9 cellular contexts compared by ENCODE assay signal in genomic region chr20:17556842-17557674, GRCh38. TPM values are rescaled to one million over a fixed set of nuclear protein-coding genes. Genes with fewer than 3 reads are reported as not detected.
DNase-seq lines count a peak whose midpoint lies in the region; ATAC-seq lines count a peak whose summit lies in the region.
"Had no signal": no experiment of that assay in that cellular context is flagged by ENCODE, and none has a peak within 500 bp of the region (broad histone marks: within the 10 kb centered on the region; RNA-seq: fewer than 3 reads in every experiment).

No MANE protein-coding gene starts in this region.

- H3K9me3 ChIP-seq in mesodermal cell (ENCODE audit: control insufficient read depth, low read length) = no peaks in the 10 kb centered on the region

- ATAC-seq in GM19467 (IDR thresholded peaks at IDR 0.05; ENCODE audit: unreplicated experiment) (no peak), HG03175 (IDR thresholded peaks at IDR 0.05; ENCODE audit: unreplicated experiment) (no peak)

- H3K4me1 ChIP-seq in ACC112 (ENCODE audit: control insufficient read depth, insufficient read depth, low read length, unreplicated experiment) (peaks cover 34% of the 10 kb centered on the region), mesodermal cell (ENCODE audit: control insufficient read depth, insufficient read depth, low read length, poor library complexity, severe bottlenecking) (peaks cover 31% of the 10 kb centered on the region)

- H3K79me2 ChIP-seq in ACC112 (ENCODE audit: control insufficient read depth, insufficient read depth, low read length, unreplicated experiment) = no peaks in the 10 kb centered on the region

- no peaks in the 10 kb centered on the region for H3K27me3 ChIP-seq in ACC112 (ENCODE audit: insufficient read depth, low read length)

- H3K4me3 ChIP-seq in ACC112 (ENCODE audit: low read depth, low read length) (peak overlapping the region; percentile 74; the same call in 1 of the 2 replicates), mesodermal cell (ENCODE audit: extremely low read depth, insufficient read depth, low read length, poor library complexity, severe bottlenecking) (no peak overlapping the region)

- peak overlapping the region; percentile 99 for H3K27ac ChIP-seq in ACC112 (ENCODE audit: low read depth, low read length)
- H3K27ac ChIP-seq in mesodermal cell (ENCODE audit: low read depth, low read length, severe bottlenecking) = peak overlapping the region; percentile 92

- DNase-seq in NCI-H2081 treated with DMSO at 0.1 percent for 48 hours (lab: John Stamatoyannopoulos, UW) (peak; percentile 30), cerebellum (ENCODE audit: low spot score) (peak; percentile 94), SIG-M5 (lab: John Stamatoyannopoulos, UW) (no peak), NCI-H748 (lab: John Stamatoyannopoulos, UW; ENCODE audit: unreplicated experiment) (no peak)
- DNase-seq: DND-41 had no signal

- H2AFZ ChIP-seq in ACC112 (ENCODE audit: low read length, unreplicated experiment) = peak overlapping the region; percentile 3

- H3K36me3 ChIP-seq in ACC112 (ENCODE audit: insufficient read depth, low read length) (no peaks in the 10 kb centered on the region), mesodermal cell (ENCODE audit: control insufficient read depth, insufficient read depth, low read length) (no peaks in the 10 kb centered on the region)

- 75 to 84% methylated on average over 6 to 8 of the region's 11 CpGs for WGBS in mesodermal cell (ENCODE audit: insufficient coverage in 2 of 2), 2 experiments

RNA-seq across cellular contexts. Expression of gene DSTN, which starts 12.8 kb away (rescaled TPM):
- total RNA-seq in cerebellum = 116 TPM
- polyA plus RNA-seq in mesodermal cell (2013, experiment 1 of 2) = 506 TPM
- 508 TPM for polyA plus RNA-seq in mesodermal cell (2013, experiment 2 of 2)

RNA-seq across cellular contexts. Expression of gene BFSP1, which starts 25.9 kb away (rescaled TPM):
- total RNA-seq in cerebellum = 1.5 TPM
- polyA plus RNA-seq in mesodermal cell (2013, experiment 1 of 2) = 5.2 TPM
- 5.0 TPM for polyA plus RNA-seq in mesodermal cell (2013, experiment 2 of 2)

Comparison
In these comparisons a context has a peak if more than half of its experiments do, and no peak if none do; other contexts are left out.
1. DNase-seq: peak in NCI-H2081 treated with DMSO at 0.1 percent for 48 hours (single experiment) and cerebellum (single experiment); none in SIG-M5 (single experiment) and NCI-H748 (single experiment).